In genomic region chr1:162217674-162218073, GRCh38 we compare ENCODE assay signal across 13 cellular contexts.
A peak's percentile ranks its signal among the peaks of the same experiment; 100 is the strongest.
DNase-seq lines count a peak whose midpoint lies in the region; ATAC-seq, FAIRE-seq and TF ChIP-seq lines count a peak whose summit lies in the region.
"Had no signal": no experiment of that assay in that cellular context is flagged by ENCODE, and none has a peak within 500 bp of the region (broad histone marks: within the 10 kb centered on the region; RNA-seq: fewer than 3 reads in every experiment).

No MANE protein-coding gene starts in this region.

- TF ChIP-seq EP300 in K562 (IDR thresholded peaks at IDR 0.05; ENCODE audit: low read length): no peak
- no peak for TF ChIP-seq EP300 in neural cell (conservative IDR thresholded peaks at IDR 0.05; ENCODE audit: poor library complexity, severe bottlenecking)

- no peak overlapping the region for H3K4me3 Mint-ChIP-seq in activated T-helper 1 cell treated with anti-CD3 and anti-CD28 coated beads, Interleukin-12 subunit alpha, Interleukin-12 subunit beta, Interleukin-2, Interleukin-4 antibody, amounts not matched to agents 30 ng/mL and 10 ng/mL and 1 ng/mL, durations not matched to agents 14 hours and 24 hours and 36 hours

- no TSS peak for BruUV-seq in K562 (replicated peaks; lab: Mats Ljungman, UMichigan)
- BruUV-seq in OCI-LY7 (replicated peaks; lab: Mats Ljungman, UMichigan): no TSS peak

- H3K4me1 Mint-ChIP-seq in activated T-helper 1 cell treated with anti-CD3 and anti-CD28 coated beads, Interleukin-12 subunit alpha, Interleukin-12 subunit beta, Interleukin-2, Interleukin-4 antibody, amounts not matched to agents 30 ng/mL and 10 ng/mL and 1 ng/mL, durations not matched to agents 14 hours and 24 hours and 36 hours (ENCODE audit: low read depth): no peaks in the 10 kb centered on the region

- H3K36me3 ChIP-seq in K562 (ENCODE audit: control insufficient read depth, insufficient read depth, low read length) (no peaks in the 10 kb centered on the region), neural cell (ENCODE audit: insufficient read depth, low read length) (no peaks in the 10 kb centered on the region), OCI-LY7 (ENCODE audit: insufficient read depth, low read length) (no peaks in the 10 kb centered on the region)

- no peaks in the 10 kb centered on the region for H3F3A ChIP-seq in neural cell (ENCODE audit: insufficient read depth, low read length, poor library complexity, severe bottlenecking)

- H3K27me3 ChIP-seq in K562 (ENCODE audit: control insufficient read depth in 2 of 2, insufficient read depth in 2 of 2, low read length in 2 of 2) (peaks cover 11 to 30% of the 10 kb centered on the region in 2 experiments), neural cell (ENCODE audit: insufficient read depth, low read depth, low read length) (no peaks in the 10 kb centered on the region)

- POLR2A ChIA-PET in K562 (lab: Yijun Ruan, JAX): no interaction called here
- POLR2A ChIA-PET in OCI-LY7 (lab: Charles Lee): no interaction called here

- no peak overlapping the region for H3K27ac ChIP-seq in K562 (ENCODE audit: extremely low read depth, low read depth, low read length)
- peak overlapping the region; percentile 73 for H3K27ac ChIP-seq in neural cell (ENCODE audit: low read length)
- H3K27ac ChIP-seq in OCI-LY7 (ENCODE audit: low read depth, low read length, poor library complexity, severe bottlenecking): no peak overlapping the region

- no peak for TF ChIP-seq CTCF in K562 (IDR thresholded peaks at IDR 0.05 in 2 of 3, conservative IDR thresholded peaks at IDR 0.05 in 1 of 3; ENCODE audit: insufficient read depth in 2 of 3, low read depth in 1 of 3, low read length in 3 of 3)
- no peak for TF ChIP-seq CTCF in neural cell (IDR thresholded peaks at IDR 0.05; ENCODE audit: poor library complexity, severe bottlenecking)
- no peak for TF ChIP-seq CTCF in OCI-LY7 (conservative IDR thresholded peaks at IDR 0.05; ENCODE audit: low read length)

- no peaks in the 10 kb centered on the region for H3K9me1 ChIP-seq in K562 (ENCODE audit: control insufficient read depth, insufficient read depth, low read length)

- H3K4me3 ChIP-seq in K562 (no peak overlapping the region), neural cell (ENCODE audit: low read length) (no peak overlapping the region), OCI-LY7 (ENCODE audit: low read depth, low read length, poor library complexity, severe bottlenecking) (no peak overlapping the region)

- FAIRE-seq in K562 (lab: Jason Lieb, UNC): no peak

- 0% methylated on average over 1 of the region's 1 CpG for whole genome bisulfite sequencing in K562 (ENCODE audit: insufficient coverage, low coverage, missing lambda C conversion rate)

- TF ChIP-seq RAD21 in K562 (CRISPR knock-in tag; conservative IDR thresholded peaks at IDR 0.05 in 1 of 2, IDR thresholded peaks at IDR 0.05 in 1 of 2) (no peak), neural cell (conservative IDR thresholded peaks at IDR 0.05) (no peak)

- intact Hi-C loops in K562 (cut with micrococcal nuclease) (no loop called here), OCI-LY7 (cut with micrococcal nuclease; ENCODE audit: unreplicated experiment) (no loop called here)
- intact Hi-C loops in activated T-helper 1 cell treated with anti-CD3 and anti-CD28 coated beads, Interleukin-12 subunit alpha, Interleukin-12 subunit beta, Interleukin-2, Interleukin-4 antibody, amounts not matched to agents 30 ng/mL and 10 ng/mL and 1 ng/mL, durations not matched to agents 14 hours and 24 hours and 36 hours (cut with micrococcal nuclease): no loop called here

- H3K9ac ChIP-seq in K562 (ENCODE audit: insufficient read depth in 1 of 2, low read depth in 2 of 2, low read length in 2 of 2) (no peak overlapping the region), neural cell (ENCODE audit: low read length) (no peak overlapping the region)

- ATAC-seq in K562 (no peak), HG03039 (IDR thresholded peaks at IDR 0.05; ENCODE audit: unreplicated experiment) (no peak)

- H3K27ac Mint-ChIP-seq in activated T-helper 1 cell treated with anti-CD3 and anti-CD28 coated beads, Interleukin-12 subunit alpha, Interleukin-12 subunit beta, Interleukin-2, Interleukin-4 antibody, amounts not matched to agents 30 ng/mL and 10 ng/mL and 1 ng/mL, durations not matched to agents 14 hours and 24 hours and 36 hours: no peak overlapping the region

- H2AFZ ChIP-seq in K562 (ENCODE audit: low read depth, low read length): no peak overlapping the region
- H2AFZ ChIP-seq in neural cell (ENCODE audit: low read depth, low read length): no peak overlapping the region
- H2AFZ ChIP-seq in OCI-LY7 (ENCODE audit: low read length): no peak overlapping the region

- no peaks in the 10 kb centered on the region for H3K4me1 ChIP-seq in K562 (replicated peaks in 1 of 2; ENCODE audit: control insufficient read depth in 2 of 2, insufficient read depth in 2 of 2, low read length in 2 of 2)
- H3K4me1 ChIP-seq in OCI-LY7 (ENCODE audit: insufficient read depth, low read length, poor library complexity, severe bottlenecking): no peaks in the 10 kb centered on the region

- H4K20me1 ChIP-seq in K562 (replicated peaks; ENCODE audit: control insufficient read depth, insufficient read depth, low read length) (no peaks in the 10 kb centered on the region), neural cell (ENCODE audit: insufficient read depth) (no peaks in the 10 kb centered on the region), OCI-LY7 (ENCODE audit: insufficient read depth, low read length) (no peaks in the 10 kb centered on the region)

- no peaks in the 10 kb centered on the region for H3K9me2 ChIP-seq in neural cell (ENCODE audit: insufficient read depth, low read length)
- no peaks in the 10 kb centered on the region for H3K9me2 ChIP-seq in OCI-LY7 (ENCODE audit: insufficient read depth, low read length)

- CTCF ChIA-PET in K562 (lab: Yijun Ruan, JAX; ENCODE audit: low intra/inter-chr PET ratio): no interaction called here
- CTCF ChIA-PET in OCI-LY7 (lab: Charles Lee; ENCODE audit: unreplicated experiment): no interaction called here

- in situ Hi-C loops in K562 (cut with MboI): no loop called here

- DNase-seq in DMS 273 treated with DMSO at 0.1 percent for 48 hours (lab: John Stamatoyannopoulos, UW): peak; percentile 62
- DNase-seq in NCI-H69 (lab: John Stamatoyannopoulos, UW): peak; percentile 67
- no peak for DNase-seq in K562 (ENCODE audit: extremely low read depth in 1 of 4, low spot score in 3 of 4)
- no peak for DNase-seq in OCI-LY7 (ENCODE audit: low spot score)
- DNase-seq in activated T-helper 1 cell treated with anti-CD3 and anti-CD28 coated beads, Interleukin-12 subunit alpha, Interleukin-12 subunit beta, Interleukin-2, Interleukin-4 antibody, amounts not matched to agents 30 ng/mL and 10 ng/mL and 1 ng/mL, durations not matched to agents 14 hours and 24 hours and 36 hours (ENCODE audit: low spot score): no peak
- DNase-seq: ACHN, AML-193, COR-L47, DMS53, H7, NCI-H187 had no signal

- H3K9me3 Mint-ChIP-seq in activated T-helper 1 cell treated with anti-CD3 and anti-CD28 coated beads, Interleukin-12 subunit alpha, Interleukin-12 subunit beta, Interleukin-2, Interleukin-4 antibody, amounts not matched to agents 30 ng/mL and 10 ng/mL and 1 ng/mL, durations not matched to agents 14 hours and 24 hours and 36 hours: no peaks in the 10 kb centered on the region

- H3K27me3 Mint-ChIP-seq in activated T-helper 1 cell treated with anti-CD3 and anti-CD28 coated beads, Interleukin-12 subunit alpha, Interleukin-12 subunit beta, Interleukin-2, Interleukin-4 antibody, amounts not matched to agents 30 ng/mL and 10 ng/mL and 1 ng/mL, durations not matched to agents 14 hours and 24 hours and 36 hours (ENCODE audit: insufficient read depth): peaks cover 4% of the 10 kb centered on the region

- TF ChIP-seq POLR2A in K562 (conservative IDR thresholded peaks at IDR 0.05): no peak

- H3K79me2 ChIP-seq in K562 (ENCODE audit: control insufficient read depth, insufficient read depth, low read length): no peaks in the 10 kb centered on the region
- peaks cover 7% of the 10 kb centered on the region for H3K79me2 ChIP-seq in neural cell (replicated peaks; ENCODE audit: insufficient read depth, low read length)
- no peaks in the 10 kb centered on the region for H3K79me2 ChIP-seq in OCI-LY7 (ENCODE audit: insufficient read depth, low read depth, low read length)

- H3K9me3 ChIP-seq in K562 (replicated peaks; ENCODE audit: control insufficient read depth, insufficient read depth, low read depth, low read length): no peaks in the 10 kb centered on the region
- no peaks in the 10 kb centered on the region for H3K9me3 ChIP-seq in neural cell (ENCODE audit: low read length)
- H3K9me3 ChIP-seq in OCI-LY7 (ENCODE audit: low read length): no peaks in the 10 kb centered on the region

- no peaks in the 10 kb centered on the region for H3K36me3 Mint-ChIP-seq in activated T-helper 1 cell treated with anti-CD3 and anti-CD28 coated beads, Interleukin-12 subunit alpha, Interleukin-12 subunit beta, Interleukin-2, Interleukin-4 antibody, amounts not matched to agents 30 ng/mL and 10 ng/mL and 1 ng/mL, durations not matched to agents 14 hours and 24 hours and 36 hours (ENCODE audit: low read depth)

- no peak overlapping the region for H3K4me2 ChIP-seq in K562 (ENCODE audit: insufficient read depth, low read length)
- H3K4me2 ChIP-seq in neural cell (ENCODE audit: low read length): no peak overlapping the region
- H3K4me2 ChIP-seq in OCI-LY7 (ENCODE audit: low read length): no peak overlapping the region

TF ChIP-seq in K562, 482 proteins besides CTCF, POLR2A, EP300 and RAD21 (continues in another document):
- no peak for TF ChIP-seq CSDE1 (IDR thresholded peaks at IDR 0.05)

TF ChIP-seq in neural cell, 6 proteins besides CTCF, POLR2A, EP300 and RAD21 (continues in another document):
- TF ChIP-seq SMC3 (conservative IDR thresholded peaks at IDR 0.05; ENCODE audit: poor library complexity): no peak
- TF ChIP-seq EZH2 (IDR thresholded peaks at IDR 0.05; ENCODE audit: borderline replicate concordance, insufficient read depth, low read length, poor library complexity, severe bottlenecking): no peak
- no peak for TF ChIP-seq POLR2AphosphoS5 (IDR thresholded peaks at IDR 0.05)

Comparison
In these comparisons a context has a peak if more than half of its experiments do, and no peak if none do; other contexts are left out.
1. DNase-seq: peak in DMS 273 treated with DMSO at 0.1 percent for 48 hours (single experiment) and NCI-H69 (single experiment); none in K562 (0 of 4), OCI-LY7 (single experiment) and activated T-helper 1 cell treated with anti-CD3 and anti-CD28 coated beads, Interleukin-12 subunit alpha, Interleukin-12 subunit beta, Interleukin-2, Interleukin-4 antibody, amounts not matched to agents 30 ng/mL and 10 ng/mL and 1 ng/mL, durations not matched to agents 14 hours and 24 hours and 36 hours (single experiment).